8 cellular contexts compared by ENCODE assay signal in the genomic region with DNA sequence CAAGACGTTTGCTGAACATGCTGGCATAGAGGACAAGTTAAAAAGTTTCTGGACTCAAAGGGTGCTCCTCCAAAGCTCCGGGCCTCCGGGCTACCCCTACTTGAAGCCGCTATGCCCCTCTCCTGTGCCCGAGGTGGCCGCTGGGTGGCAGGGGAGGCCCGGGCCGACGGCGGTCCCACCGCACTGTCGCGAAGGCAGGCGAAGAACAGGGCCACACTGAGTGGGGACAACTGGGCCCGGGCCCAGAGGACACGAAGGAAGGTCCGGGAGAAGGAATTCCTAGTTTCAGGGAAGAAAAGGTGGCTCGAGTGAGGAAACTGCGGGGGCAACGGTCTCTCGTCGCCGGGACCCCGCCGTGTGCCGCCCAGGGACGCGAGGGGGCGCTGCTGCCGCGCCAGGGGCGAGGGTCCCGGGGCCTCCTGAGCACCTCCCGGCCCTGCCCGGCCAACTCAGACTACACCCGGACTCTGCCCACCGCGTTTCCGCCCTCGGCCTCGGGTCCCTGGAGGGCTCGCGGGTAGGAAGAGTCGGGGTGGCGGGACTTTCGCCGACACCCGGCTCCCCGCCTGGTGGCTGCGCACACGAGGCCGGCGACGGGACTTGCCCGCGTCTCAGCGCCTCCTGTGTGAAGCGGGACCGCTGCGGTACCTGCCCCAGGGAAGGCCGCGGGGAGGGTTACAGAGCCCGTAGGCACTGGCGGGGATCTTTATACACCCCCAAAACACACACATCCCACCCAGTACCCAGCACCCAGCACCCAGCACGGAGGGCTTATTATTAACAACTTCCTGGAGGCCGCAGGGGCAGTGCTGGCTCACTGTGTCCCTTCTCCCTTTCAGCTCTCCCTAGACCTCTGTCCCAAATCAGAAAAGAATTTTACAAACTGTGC. TPM values are rescaled to one million over a fixed set of nuclear protein-coding genes. Genes with fewer than 3 reads are reported as not detected.
DNase-seq lines count a peak whose midpoint lies in the region; ATAC-seq and TF ChIP-seq lines count a peak whose summit lies in the region.

No MANE protein-coding gene starts in this region.

- no peaks in the 10 kb centered on the region for H3K9me3 ChIP-seq in duodenal mucosa (ENCODE audit: control insufficient read depth in 1 of 2, low read length in 2 of 2)
- no peaks in the 10 kb centered on the region for H3K9me3 ChIP-seq in lower lobe of right lung

- H3K4me1 Mint-ChIP-seq in activated CD4-positive, alpha-beta memory T cell treated with anti-CD3 and anti-CD28 coated beads for 36 hours (ENCODE audit: low read depth) = peaks cover 8% of the 10 kb centered on the region

- peak; percentile 86 for ATAC-seq in HG02571 (IDR thresholded peaks at IDR 0.05; ENCODE audit: unreplicated experiment)
- ATAC-seq in lower lobe of right lung = peak; percentile 97 to 98

- DNase-seq in NCI-H1930 (lab: John Stamatoyannopoulos, UW) (peak; percentile 68 to 76), lower lobe of right lung (peak; percentile 84), NCI-H226 (no peak)
- DNase-seq in activated CD4-positive, alpha-beta memory T cell treated with anti-CD3 and anti-CD28 coated beads for 36 hours = peak; percentile 86
- DNase-seq in stimulated activated CD4-positive, alpha-beta T cell treated with anti-CD3 and anti-CD28 coated beads, Interleukin-4, amount 100 ng/mL, for 48 hours (ENCODE audit: low read depth in 2 of 2) = peak; percentile 69 to 70

- H3K36me3 ChIP-seq in duodenal mucosa (ENCODE audit: control insufficient read depth in 1 of 2, insufficient read depth in 2 of 2, low read length in 2 of 2) (no peaks in the 10 kb centered on the region), lower lobe of right lung (no peaks in the 10 kb centered on the region)

- H3K4me1 ChIP-seq in duodenal mucosa (ENCODE audit: control insufficient read depth in 1 of 2, insufficient read depth in 2 of 2, low read length in 2 of 2) (peaks cover 0 to 4% of the 10 kb centered on the region in 2 donors), lower lobe of right lung (peaks cover 8% of the 10 kb centered on the region)

- H3K27ac Mint-ChIP-seq in activated CD4-positive, alpha-beta memory T cell treated with anti-CD3 and anti-CD28 coated beads for 36 hours = no peak overlapping the region

- H3K36me3 Mint-ChIP-seq in activated CD4-positive, alpha-beta memory T cell treated with anti-CD3 and anti-CD28 coated beads for 36 hours = no peaks in the 10 kb centered on the region

- H3K4me3 ChIP-seq in duodenal mucosa (ENCODE audit: low read depth in 1 of 2, low read length in 2 of 2) (peak overlapping the region; percentile 71 to 73), lower lobe of right lung (peak overlapping the region; percentile 55)

- no peaks in the 10 kb centered on the region for H3K27me3 ChIP-seq in duodenal mucosa (ENCODE audit: control insufficient read depth in 1 of 2, insufficient read depth in 2 of 2, low read length in 2 of 2)
- H3K27me3 ChIP-seq in lower lobe of right lung (ENCODE audit: low read depth) = no peaks in the 10 kb centered on the region

- peak; percentile 82 for TF ChIP-seq CTCF in GM12872 (IDR thresholded peaks at IDR 0.05; ENCODE audit: insufficient read depth, low read depth, low read length)
- TF ChIP-seq CTCF in lower lobe of right lung (IDR thresholded peaks at IDR 0.05) = peak; percentile 99

- peak overlapping the region; percentile 26 to 57 for H3K9ac ChIP-seq in duodenal mucosa (ENCODE audit: low read depth in 1 of 2, low read length in 2 of 2)

- H3K27ac ChIP-seq in duodenal mucosa (ENCODE audit: low read depth, low read length) (no peak overlapping the region), lower lobe of right lung (peak overlapping the region; percentile 66)

- POLR2A ChIA-PET in activated CD4-positive, alpha-beta memory T cell treated with anti-CD3 and anti-CD28 coated beads for 36 hours (lab: Charles Lee) = interaction anchor here (1.0 kb wide), 1 partner anchor 20 kb away, joined by 3 read pairs; no protein-coding TSS in a partner anchor

- peaks cover 2% of the 10 kb centered on the region for H3K27me3 Mint-ChIP-seq in activated CD4-positive, alpha-beta memory T cell treated with anti-CD3 and anti-CD28 coated beads for 36 hours

- H3K9me3 Mint-ChIP-seq in activated CD4-positive, alpha-beta memory T cell treated with anti-CD3 and anti-CD28 coated beads for 36 hours = no peaks in the 10 kb centered on the region

- CTCF ChIA-PET in activated CD4-positive, alpha-beta memory T cell treated with anti-CD3 and anti-CD28 coated beads for 36 hours (lab: Charles Lee) = interaction anchor here (0.5 to 1.8 kb wide), 16 partner anchors 9 to 285 kb away, joined by 3 to 10 read pairs (median 3); partner anchors contain the start of gene PPM1D

- intact Hi-C loops in activated CD4-positive, alpha-beta memory T cell treated with anti-CD3 and anti-CD28 coated beads for 36 hours (cut with micrococcal nuclease) = loop anchor here (5.0 to 10.0 kb wide), 2 partner anchors 163 to 216 kb away; no protein-coding TSS in a partner anchor
- intact Hi-C loops in lower lobe of right lung (cut with DNase I) = no loop called here

- H3K4me3 Mint-ChIP-seq in activated CD4-positive, alpha-beta memory T cell treated with anti-CD3 and anti-CD28 coated beads for 36 hours = peak overlapping the region; percentile 64

RNA-seq across cellular contexts. Expression of gene CHCT1, which starts 0.8 kb away (rescaled TPM):
- not detected for total RNA-seq in activated CD4-positive, alpha-beta memory T cell treated with anti-CD3 and anti-CD28 coated beads for 36 hours
- total RNA-seq in lower lobe of right lung = not detected

RNA-seq across cellular contexts. Expression of gene USP32, which starts 29.6 kb away (rescaled TPM):
- 10 to 100 TPM; 34.4 to 35.8 TPM for total RNA-seq in activated CD4-positive, alpha-beta memory T cell treated with anti-CD3 and anti-CD28 coated beads for 36 hours
- total RNA-seq in lower lobe of right lung = 68.9 TPM
